ENCODE assay signal across 10 cellular contexts in genomic region chr10:12193193-12193592, GRCh38. TPM values are rescaled to one million over a fixed set of nuclear protein-coding genes. Genes with fewer than 3 reads are reported as not detected.
A peak's percentile ranks its signal among the peaks of the same experiment; 100 is the strongest.
DNase-seq lines count a peak whose midpoint lies in the region; ATAC-seq and TF ChIP-seq lines count a peak whose summit lies in the region.
"Had no signal": no experiment of that assay in that cellular context is flagged by ENCODE, and none has a peak within 500 bp of the region (broad histone marks: within the 10 kb centered on the region; RNA-seq: fewer than 3 reads in every experiment).

No MANE protein-coding gene starts in this region.

- no peaks in the 10 kb centered on the region for H3K9me3 Mint-ChIP-seq in stimulated activated naive CD8-positive, alpha-beta T cell treated with anti-CD3 and anti-CD28 coated beads, Interleukin-15, Interleukin-2, amounts not matched to agents 100 ng/mL and 50 ng/mL, for 24 hours
- H3K9me3 Mint-ChIP-seq in type B pancreatic cell = no peaks in the 10 kb centered on the region

- intact Hi-C loops in psoas muscle (cut with DNase I) = no loop called here

- no peak overlapping the region for H3K9ac ChIP-seq in SK-N-MC (ENCODE audit: insufficient read length)

- H3K27me3 ChIP-seq in psoas muscle (ENCODE audit: insufficient read depth in 3 of 3, low read length in 2 of 3) = no peaks in the 10 kb centered on the region

- H3K27me3 Mint-ChIP-seq in stimulated activated naive CD8-positive, alpha-beta T cell treated with anti-CD3 and anti-CD28 coated beads, Interleukin-15, Interleukin-2, amounts not matched to agents 100 ng/mL and 50 ng/mL, for 24 hours = no peaks in the 10 kb centered on the region
- H3K27me3 Mint-ChIP-seq in type B pancreatic cell = no peaks in the 10 kb centered on the region

- H3K36me3 Mint-ChIP-seq in stimulated activated naive CD8-positive, alpha-beta T cell treated with anti-CD3 and anti-CD28 coated beads, Interleukin-15, Interleukin-2, amounts not matched to agents 100 ng/mL and 50 ng/mL, for 24 hours (ENCODE audit: low read depth) = peaks cover 44% of the 10 kb centered on the region
- peaks cover 4% of the 10 kb centered on the region for H3K36me3 Mint-ChIP-seq in type B pancreatic cell

- H3K9me3 ChIP-seq in SK-N-MC (ENCODE audit: low read depth, low read length) (no peaks in the 10 kb centered on the region), psoas muscle (no peaks in the 10 kb centered on the region)

- H3K27ac Mint-ChIP-seq in stimulated activated naive CD8-positive, alpha-beta T cell treated with anti-CD3 and anti-CD28 coated beads, Interleukin-15, Interleukin-2, amounts not matched to agents 100 ng/mL and 50 ng/mL, for 24 hours = peak overlapping the region; percentile 10
- H3K27ac Mint-ChIP-seq in type B pancreatic cell = peak overlapping the region; percentile 2

- H3K36me3 ChIP-seq in SK-N-MC (ENCODE audit: insufficient read depth, low read length) (no peaks in the 10 kb centered on the region), psoas muscle (ENCODE audit: insufficient read depth in 1 of 2, low read depth in 1 of 2) (peaks cover 0 to 5% of the 10 kb centered on the region in 2 donors)

- peak overlapping the region; percentile 31; the same call in 1 of the 2 replicates for H3K27ac ChIP-seq in SK-N-MC
- H3K27ac ChIP-seq in psoas muscle = no peak overlapping the region

- no peak for ATAC-seq in stimulated activated naive CD8-positive, alpha-beta T cell treated with anti-CD3 and anti-CD28 coated beads, Interleukin-15, Interleukin-2, amounts not matched to agents 100 U/mL and 50 U/mL, for 24 hours
- ATAC-seq in psoas muscle = no peak

- no peak for TF ChIP-seq CTCF in type B pancreatic cell (conservative IDR thresholded peaks at IDR 0.05)
- no peak for TF ChIP-seq CTCF in psoas muscle (IDR thresholded peaks at IDR 0.05)

- H3K4me1 Mint-ChIP-seq in stimulated activated naive CD8-positive, alpha-beta T cell treated with anti-CD3 and anti-CD28 coated beads, Interleukin-15, Interleukin-2, amounts not matched to agents 100 ng/mL and 50 ng/mL, for 24 hours (ENCODE audit: low read depth) = peaks cover 62% of the 10 kb centered on the region
- H3K4me1 Mint-ChIP-seq in type B pancreatic cell (ENCODE audit: unreplicated experiment) = peaks cover 25% of the 10 kb centered on the region

- H3K4me1 ChIP-seq in psoas muscle = peaks cover 19% of the 10 kb centered on the region

- H3K4me3 ChIP-seq in SK-N-MC = no peak overlapping the region
- H3K4me3 ChIP-seq in psoas muscle = no peak overlapping the region

- WGBS in psoas muscle, 3 donors = 82 to 86% (median 82%) methylated on average over 5 of the region's 5 CpGs

- DNase-seq in stimulated activated naive CD8-positive, alpha-beta T cell treated with anti-CD3 and anti-CD28 coated beads, Interleukin-15, Interleukin-2, amounts not matched to agents 100 U/mL and 50 U/mL, for 24 hours = no peak
- DNase-seq in SK-N-MC (ENCODE audit: low read depth, low spot score) (no peak), glomerular visceral epithelial cell (ENCODE audit: extremely low spot score) (peak; percentile 19), type B pancreatic cell (ENCODE audit: extremely low spot score, unreplicated experiment) (no peak), activated gamma-delta T cell (lab: John Stamatoyannopoulos, UW) (no peak), SW480 (ENCODE audit: low spot score) (no peak), psoas muscle (no peak)
- DNase-seq: activated naive CD4-positive, alpha-beta T cell; NCI-H1105 had no signal

- H3K4me3 Mint-ChIP-seq in stimulated activated naive CD8-positive, alpha-beta T cell treated with anti-CD3 and anti-CD28 coated beads, Interleukin-15, Interleukin-2, amounts not matched to agents 100 ng/mL and 50 ng/mL, for 24 hours = peak overlapping the region; percentile 5
- peak overlapping the region; percentile 50 for H3K4me3 Mint-ChIP-seq in type B pancreatic cell

RNA-seq across cellular contexts. Expression of gene NUDT5, which starts 2.5 kb away (rescaled TPM):
- total RNA-seq in type B pancreatic cell (ENCODE audit: low replicate concordance) = 52.7 and 67.7 TPM in 2 replicates
- total RNA-seq in psoas muscle = 1 to 10 TPM; 4.8 to 5.2 (median 5.2) TPM
- 10 to 100 TPM in 2 of 3 donors, 1 to 10 TPM in 1; 7.1 to 11.3 (median 11.0) TPM for polyA plus RNA-seq in psoas muscle

RNA-seq across cellular contexts. Expression of gene CDC123, which starts 2.8 kb away (rescaled TPM):
- total RNA-seq in type B pancreatic cell (ENCODE audit: low replicate concordance) (66.3 and 81.5 TPM in 2 replicates), psoas muscle (10 to 100 TPM; 29.1 to 46.1 (median 38.6) TPM)
- 100 to 1,000 TPM in 1 of 3 donors, 10 to 100 TPM in 2; 33.6 to 103 (median 84.6) TPM for polyA plus RNA-seq in psoas muscle
